In the genomic region with DNA sequence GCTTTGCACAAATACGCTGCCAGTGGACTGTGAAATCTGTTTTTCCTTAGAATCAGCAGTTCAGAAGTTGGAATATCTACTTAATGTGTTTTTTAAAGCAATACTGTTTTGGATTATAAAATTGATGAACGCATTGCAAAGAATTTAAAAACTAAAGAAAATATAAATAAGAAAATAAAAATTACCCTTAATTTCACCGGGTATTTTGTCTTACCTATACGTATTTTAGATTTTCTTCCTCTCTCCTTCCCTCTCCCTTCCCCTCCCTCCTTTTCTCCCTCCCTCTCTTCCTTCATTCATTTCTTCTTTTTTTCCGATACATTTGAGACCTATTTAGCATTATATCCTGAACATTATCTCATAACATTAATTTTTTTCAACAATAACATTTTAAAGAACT, we compare ENCODE assay signal across 24 cellular contexts.
"Had no signal": no experiment of that assay in that cellular context is flagged by ENCODE, and none has a peak within 500 bp of the region (broad histone marks: within the 10 kb centered on the region; RNA-seq: fewer than 3 reads in every experiment).

No MANE protein-coding gene starts in this region.

- H3K4me3 ChIP-seq: colonic mucosa, dorsolateral prefrontal cortex, esophagus squamous epithelium, gastrocnemius medialis, heart right ventricle, lower lobe of right lung had no signal

- H3K36me3 ChIP-seq: colonic mucosa, esophagus squamous epithelium, gastrocnemius medialis, heart right ventricle, lower lobe of right lung had no signal

- H3K27ac ChIP-seq: colonic mucosa, dorsolateral prefrontal cortex, epithelial cell of prostate, esophagus squamous epithelium, gastrocnemius medialis, lower lobe of right lung had no signal

- FAIRE-seq: kidney had no signal

- H3K9me3 ChIP-seq: colonic mucosa, esophagus squamous epithelium, gastrocnemius medialis, heart right ventricle, lower lobe of right lung had no signal

- DNase-seq: cerebellar nuclear complex; colonic mucosa; dorsolateral prefrontal cortex; effector CD4-positive, alpha-beta T cell; effector memory CD4-positive, alpha-beta T cell; erythroblast; esophagus squamous epithelium; foreskin fibroblast; foreskin melanocyte; gastrocnemius medialis; glutamatergic neuron; hippocampal formation; islet precursor cell; kidney; kidney glomerular epithelial cell; left colon; left ventricle myocardium superior; lower lobe of right lung; mesendoderm; midbrain had no signal

- ATAC-seq: esophagus mucosa, gastrocnemius medialis, left colon, left lobe of liver, left ventricle myocardium superior, lower lobe of right lung had no signal

- H3K27me3 ChIP-seq: colonic mucosa, dorsolateral prefrontal cortex, esophagus squamous epithelium, gastrocnemius medialis, heart right ventricle had no signal

- H3K4me1 ChIP-seq: colonic mucosa, esophagus squamous epithelium, gastrocnemius medialis, lower lobe of right lung had no signal
